8 cellular contexts compared by ENCODE assay signal in the genomic region with DNA sequence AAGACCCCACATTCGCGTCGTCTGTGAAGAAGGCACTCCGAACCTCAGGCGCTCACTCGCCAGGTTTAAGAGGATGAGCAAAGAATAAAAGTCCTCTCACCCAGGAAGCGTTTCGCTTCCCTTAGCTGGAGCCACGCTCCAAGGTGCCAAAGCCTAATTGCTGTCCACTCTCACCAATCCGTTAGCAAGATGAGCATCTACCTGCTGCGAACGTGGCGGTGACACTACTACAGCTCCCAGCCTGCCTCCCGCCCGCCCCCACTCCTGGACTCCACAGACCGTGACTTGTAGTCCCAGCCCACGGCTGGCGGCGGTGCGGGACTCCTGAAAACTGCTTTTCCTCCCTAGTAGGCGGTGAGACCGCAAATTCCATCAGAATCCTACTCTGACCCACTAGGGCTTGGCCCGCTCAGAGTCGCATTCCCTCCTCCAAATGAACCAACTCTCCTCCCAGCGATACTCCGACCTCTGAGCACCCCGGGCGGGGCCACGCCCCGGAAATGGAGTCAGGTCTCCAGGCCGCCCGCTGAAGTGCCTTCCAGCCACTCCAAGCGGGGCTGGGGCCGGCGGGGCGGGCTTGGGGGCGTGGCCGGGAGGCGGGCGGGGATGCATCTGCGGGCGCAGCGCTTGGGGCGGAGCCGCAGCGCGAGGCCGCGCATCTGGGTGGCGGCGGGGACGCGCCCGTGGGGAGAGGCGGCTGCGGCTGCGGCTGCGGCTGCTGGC. TPM values are rescaled to one million over a fixed set of nuclear protein-coding genes. Genes with fewer than 3 reads are reported as not detected.
DNase-seq lines count a peak whose midpoint lies in the region; ATAC-seq and TF ChIP-seq lines count a peak whose summit lies in the region.

No MANE protein-coding gene starts in this region.

- no peaks in the 10 kb centered on the region for H3K27me3 ChIP-seq in BJ (ENCODE audit: control insufficient read depth, insufficient read depth, low read length)

- peaks cover 33% of the 10 kb centered on the region for H3K4me1 Mint-ChIP-seq in chondrocyte (ENCODE audit: low read depth)

- peak overlapping the region; percentile 94 for H3K4me3 Mint-ChIP-seq in chondrocyte (ENCODE audit: unreplicated experiment)

- peak overlapping the region; percentile 97 for H3K4me3 ChIP-seq in BJ (ENCODE audit: low read depth, low read length)

- CTCF ChIA-PET in BJ (lab: Yijun Ruan, JAX): interaction anchor here (0.7 kb wide), 1 partner anchor 110 kb away, joined by 3 read pairs; no protein-coding TSS in a partner anchor

- DNase-seq in BJ (ENCODE audit: low read depth): peak; percentile 65
- peak; percentile 99 for DNase-seq in GM19240 (ENCODE audit: insufficient read length, low spot score)
- peak; percentile 83 for DNase-seq in NCI-H510A (lab: John Stamatoyannopoulos, UW)
- DNase-seq in activated CD4-positive, alpha-beta T cell treated with anti-CD3 and anti-CD28 coated beads for 24 hours (ENCODE audit: low read depth in 2 of 2): peak; percentile 98
- DNase-seq in chondrocyte (ENCODE audit: low spot score): peak; percentile 98
- DNase-seq in kidney tubule cell (ENCODE audit: low spot score): peak; percentile 98
- peak; percentile 91 to 97 for DNase-seq in stimulated activated CD4-positive, alpha-beta T cell treated with anti-CD3 and anti-CD28 coated beads, Interleukin-15, amount 100 ng/mL, for 48 hours (ENCODE audit: low read depth in 2 of 2)

- POLR2A ChIA-PET in BJ (lab: Charles Lee): interaction anchor here (0.6 kb wide), 4 partner anchors 14 to 313 kb away, joined by 4 to 14 read pairs (median 9); no protein-coding TSS in a partner anchor

- H3K27ac Mint-ChIP-seq in chondrocyte (ENCODE audit: unreplicated experiment): peak overlapping the region; percentile 98

- ATAC-seq in HG03442 (IDR thresholded peaks at IDR 0.05; ENCODE audit: unreplicated experiment): peak; percentile 92

- no peaks in the 10 kb centered on the region for H3K36me3 ChIP-seq in BJ (ENCODE audit: control insufficient read depth, insufficient read depth, low read length)

- H3K27me3 Mint-ChIP-seq in chondrocyte (ENCODE audit: low read depth): no peaks in the 10 kb centered on the region

- H3K36me3 Mint-ChIP-seq in chondrocyte (ENCODE audit: low read depth): peaks cover 1% of the 10 kb centered on the region

- no peaks in the 10 kb centered on the region for H3K9me3 Mint-ChIP-seq in chondrocyte (ENCODE audit: low read depth)

- TF ChIP-seq CTCF in BJ (IDR thresholded peaks at IDR 0.05; ENCODE audit: insufficient read depth, low read depth, low read length) (no peak), chondrocyte (IDR thresholded peaks at IDR 0.05) (peak; percentile 20)

RNA-seq across cellular contexts. Expression of a gene that starts 0.5 kb away (rescaled TPM):
- 19.7 and 30.8 TPM in 2 replicates for polyA plus RNA-seq in BJ (2011; rRNA removed)
- polyA minus RNA-seq in BJ (2011; rRNA and poly(A)+ RNA removed): 25.5 and 26.7 TPM in 2 replicates
- total RNA-seq in chondrocyte: 68.2 to 72.0 TPM (median 69.3 TPM) in 3 replicates

Comparison
In these comparisons a context has a peak if more than half of its experiments do, and no peak if none do; other contexts are left out.
1. Peak in every context shown above with its lines: DNase-seq, ATAC-seq and H3K4me3 ChIP-seq.